ENCODE assay signal across 4 cellular contexts in genomic region chr5:138143592-138143991, GRCh38.
TF ChIP-seq lines count a peak whose summit lies in the region.

No MANE protein-coding gene starts in this region.

TF ChIP-seq in A549, 52 proteins besides CTCF, POLR2A, EP300 and RAD21:
- TF ChIP-seq MAFK (IDR thresholded peaks at IDR 0.05; ENCODE audit: partially characterized antibody), result peak; percentile 46

TF ChIP-seq in WTC11, 78 proteins besides CTCF, POLR2A, EP300 and RAD21:
- TF ChIP-seq NFYB (CRISPR knock-in tag; conservative IDR thresholded peaks at IDR 0.05; ENCODE audit: low read depth), result peak; percentile 45; the same call in 1 of the 2 replicates

TF ChIP-seq in H1, 55 proteins besides CTCF, POLR2A, EP300 and RAD21:
- TF ChIP-seq SRF (IDR thresholded peaks at IDR 0.05; ENCODE audit: low read depth, low read length), result peak; percentile 52; the same call in 1 of the 2 replicates

TF ChIP-seq in HepG2, 621 proteins besides CTCF, POLR2A, EP300 and RAD21:
- TF ChIP-seq NFYB (CRISPR knock-in tag; IDR thresholded peaks at IDR 0.05) (peak; percentile 47; the same call in 1 of the 2 replicates), NFYC (CRISPR knock-in tag; IDR thresholded peaks at IDR 0.05) (0 out of 2 replicates have a peak, but pooled peaks have one; percentile 26)
TF ChIP-seq in HepG2: peak in this region for 2; not testable (repeated sequence) for 619.
